In genomic region chr6:129502261-129502660, GRCh38 we compare ENCODE assay signal across 21 cellular contexts.
DNase-seq lines count a peak whose midpoint lies in the region; ATAC-seq and TF ChIP-seq lines count a peak whose summit lies in the region.
"Had no signal": no experiment of that assay in that cellular context is flagged by ENCODE, and none has a peak within 500 bp of the region (broad histone marks: within the 10 kb centered on the region; RNA-seq: fewer than 3 reads in every experiment).

No MANE protein-coding gene starts in this region.

- H3K9me3 ChIP-seq in breast epithelium = no peaks in the 10 kb centered on the region
- H3K9me3 ChIP-seq in mammary epithelial cell (replicated peaks; ENCODE audit: insufficient read depth, low read length) = no peaks in the 10 kb centered on the region
- H3K9me3 ChIP-seq: adrenal gland; BLaER1 treated with 17β-estradiol and CSF1 and Interleukin-3, amounts not matched to agents 10 nM and 100 nM; gastroesophageal sphincter; prostate gland; uterus had no signal

- H3K36me3 Mint-ChIP-seq in MCF 10A (ENCODE audit: insufficient read depth, unreplicated experiment) (no peaks in the 10 kb centered on the region), mesothelial cell of epicardium (peaks cover 2% of the 10 kb centered on the region), type B pancreatic cell (no peaks in the 10 kb centered on the region)
- H3K36me3 Mint-ChIP-seq: natural killer cell had no signal

- TF ChIP-seq CTCF in MCF 10A (IDR thresholded peaks at IDR 0.05; ENCODE audit: unreplicated experiment) (no peak), breast epithelium (IDR thresholded peaks at IDR 0.05) (no peak), mammary epithelial cell (conservative IDR thresholded peaks at IDR 0.05 in 1 of 2, IDR thresholded peaks at IDR 0.05 in 1 of 2; ENCODE audit: extremely low read depth in 1 of 2, insufficient read depth in 1 of 2, low read depth in 1 of 2, low read length in 2 of 2) (no peak), mesothelial cell of epicardium (IDR thresholded peaks at IDR 0.05; ENCODE audit: unreplicated experiment) (no peak), type B pancreatic cell (conservative IDR thresholded peaks at IDR 0.05) (no peak)

- H3K27ac ChIP-seq in breast epithelium = no peak overlapping the region
- H3K27ac ChIP-seq in mammary epithelial cell (ENCODE audit: insufficient read depth, low read depth, low read length) = peak overlapping the region; percentile 90
- H3K27ac ChIP-seq: BLaER1 treated with 17β-estradiol and CSF1 and Interleukin-3, amounts not matched to agents 10 nM and 100 nM had no signal

- no peak overlapping the region for H2AFZ ChIP-seq in mammary epithelial cell (ENCODE audit: low read depth, low read length)

- no peaks in the 10 kb centered on the region for H3K4me1 ChIP-seq in breast epithelium
- H3K4me1 ChIP-seq in mammary epithelial cell (ENCODE audit: insufficient read depth, low read length) = peaks cover 67% of the 10 kb centered on the region
- H3K4me1 ChIP-seq: prostate gland, uterus had no signal

- H3K4me3 ChIP-seq in breast epithelium (no peak overlapping the region), mammary epithelial cell (replicated peaks in 1 of 3; ENCODE audit: insufficient read depth in 1 of 3, low read depth in 2 of 3, low read length in 3 of 3) (no peak overlapping the region)
- H3K4me3 ChIP-seq: adrenal gland; BLaER1 treated with 17β-estradiol and CSF1 and Interleukin-3, amounts not matched to agents 10 nM and 100 nM; gastroesophageal sphincter; prostate gland; uterus had no signal

- intact Hi-C loops in MCF 10A (cut with micrococcal nuclease) (no loop called here), breast epithelium (cut with DNase I; ENCODE audit: low total_unique reads) (no loop called here), mammary epithelial cell (cut with micrococcal nuclease) (loop anchor here (5.0 kb wide), 1 partner anchor 165 kb away; no protein-coding TSS in a partner anchor)

- BruUV-seq in MCF 10A (replicated peaks; lab: Mats Ljungman, UMichigan) (no TSS peak), mammary epithelial cell (replicated peaks; lab: Mats Ljungman, UMichigan) (no TSS peak)

- POLR2A ChIA-PET in MCF 10A (lab: Yijun Ruan, JAX) = interaction anchor here (0.6 to 5.8 kb wide), 10 partner anchors 10 to 248 kb away, joined by 3 to 73 read pairs (median 6); no protein-coding TSS in a partner anchor

- no peak for DNase-seq in MCF 10A (ENCODE audit: unreplicated experiment)
- DNase-seq in breast epithelium (ENCODE audit: low spot score in 2 of 2) = no peak
- peak; percentile 71 for DNase-seq in mammary epithelial cell
- no peak for DNase-seq in mesothelial cell of epicardium (ENCODE audit: low spot score in 2 of 2, unreplicated experiment in 2 of 2)
- no peak for DNase-seq in type B pancreatic cell (ENCODE audit: extremely low spot score, unreplicated experiment)
- DNase-seq in LoVo (ENCODE audit: low spot score) = no peak
- DNase-seq in SKM-1 treated with dmso at 0.1 percent for 144 hours (lab: John Stamatoyannopoulos, UW; ENCODE audit: unreplicated experiment) = no peak
- DNase-seq: activated CD4-positive, alpha-beta T cell treated with anti-CD3 and anti-CD28 coated beads, Interleukin-2, amount 10 ng/mL, durations not matched to agents 24 days and 14 days; adrenal gland; mesendoderm; natural killer cell; NCI-H187; NCI-H748 treated with DMSO at 0.1 percent for 48 hours; SHP77; T-helper 1 cell; uterus had no signal

- dilution Hi-C loops in mammary epithelial cell (cut with HindIII; ENCODE audit: low sequenced_read_pairs) = no loop called here

- H3K4me2 ChIP-seq in mammary epithelial cell (ENCODE audit: insufficient read depth, low read depth, low read length) = peak overlapping the region; percentile 27

- no peak for ATAC-seq in GM18502 (IDR thresholded peaks at IDR 0.05; ENCODE audit: poor library complexity, unreplicated experiment)
- ATAC-seq: gastroesophageal sphincter, natural killer cell had no signal

- H3K4me3 Mint-ChIP-seq in MCF 10A (ENCODE audit: unreplicated experiment) (no peak overlapping the region), mesothelial cell of epicardium (no peak overlapping the region), type B pancreatic cell (no peak overlapping the region)
- H3K4me3 Mint-ChIP-seq: activated CD4-positive, alpha-beta T cell treated with anti-CD3 and anti-CD28 coated beads, Interleukin-2, amount 10 ng/mL, durations not matched to agents 24 days and 14 days; natural killer cell had no signal

- H3K36me3 ChIP-seq in breast epithelium (no peaks in the 10 kb centered on the region), mammary epithelial cell (ENCODE audit: insufficient read depth, low read length) (no peaks in the 10 kb centered on the region)
- H3K36me3 ChIP-seq: adrenal gland, prostate gland, uterus had no signal

- H4K20me1 ChIP-seq in mammary epithelial cell (ENCODE audit: insufficient read depth, low read length) = no peaks in the 10 kb centered on the region
- H4K20me1 ChIP-seq: BLaER1 treated with 17β-estradiol and CSF1 and Interleukin-3, amounts not matched to agents 10 nM and 100 nM had no signal

- TF ChIP-seq POLR2A in breast epithelium (IDR thresholded peaks at IDR 0.05) = no peak

- peaks cover 36% of the 10 kb centered on the region for H3K4me1 Mint-ChIP-seq in MCF 10A (ENCODE audit: insufficient read depth, unreplicated experiment)
- H3K4me1 Mint-ChIP-seq in mesothelial cell of epicardium = peaks cover 41% of the 10 kb centered on the region
- peaks cover 32% of the 10 kb centered on the region for H3K4me1 Mint-ChIP-seq in type B pancreatic cell (ENCODE audit: unreplicated experiment)

- in situ Hi-C loops in mammary epithelial cell (cut with MboI; ENCODE audit: low sequenced_read_pairs in 2 of 2) = loop anchor here in 1 of 2 donors (10.0 kb wide), 1 partner anchor 63 kb away; no protein-coding TSS in a partner anchor

- H3K27me3 Mint-ChIP-seq in MCF 10A (ENCODE audit: insufficient read depth, unreplicated experiment) (no peaks in the 10 kb centered on the region), mesothelial cell of epicardium (ENCODE audit: low read depth) (no peaks in the 10 kb centered on the region), type B pancreatic cell (peaks cover 3% of the 10 kb centered on the region)
- H3K27me3 Mint-ChIP-seq: activated CD4-positive, alpha-beta T cell treated with anti-CD3 and anti-CD28 coated beads, Interleukin-2, amount 10 ng/mL, durations not matched to agents 24 days and 14 days; IgD-negative memory B cell had no signal

- H3K27me3 ChIP-seq in breast epithelium (no peaks in the 10 kb centered on the region), mammary epithelial cell (ENCODE audit: insufficient read depth, low read length) (no peaks in the 10 kb centered on the region)
- H3K27me3 ChIP-seq: adrenal gland; BLaER1 treated with 17β-estradiol and CSF1 and Interleukin-3, amounts not matched to agents 10 nM and 100 nM; gastroesophageal sphincter; uterus had no signal

- H3K9me3 Mint-ChIP-seq in MCF 10A (ENCODE audit: unreplicated experiment) (no peaks in the 10 kb centered on the region), mesothelial cell of epicardium (no peaks in the 10 kb centered on the region), type B pancreatic cell (peaks cover 2% of the 10 kb centered on the region)
- H3K9me3 Mint-ChIP-seq: activated CD4-positive, alpha-beta T cell treated with anti-CD3 and anti-CD28 coated beads, Interleukin-2, amount 10 ng/mL, durations not matched to agents 24 days and 14 days; IgD-negative memory B cell; natural killer cell had no signal

- H3K27ac Mint-ChIP-seq in MCF 10A (ENCODE audit: low read depth, unreplicated experiment) (peak overlapping the region; percentile 73), mesothelial cell of epicardium (peak overlapping the region; percentile 89), type B pancreatic cell (peak overlapping the region; percentile 71)
- H3K27ac Mint-ChIP-seq: IgD-negative memory B cell, natural killer cell had no signal

- WGBS in mammary epithelial cell (ENCODE audit: low coverage, missing lambda C conversion rate) = 88% methylated on average over 3 of the region's 3 CpGs

- H3K9ac ChIP-seq in mammary epithelial cell (ENCODE audit: insufficient read depth, low read length) = no peak overlapping the region
- H3K9ac ChIP-seq: BLaER1 treated with 17β-estradiol and CSF1 and Interleukin-3, amounts not matched to agents 10 nM and 100 nM had no signal

- CTCF ChIA-PET in MCF 10A (lab: Yijun Ruan, JAX) = interaction anchor here (0.7 to 5.8 kb wide), 11 partner anchors 11 to 228 kb away, joined by 3 to 111 read pairs (median 11); no protein-coding TSS in a partner anchor
- CTCF ChIA-PET in mammary epithelial cell (lab: Charles Lee; ENCODE audit: low non-redundant PET) = no interaction called here

- no peaks in the 10 kb centered on the region for H3K79me2 ChIP-seq in mammary epithelial cell (ENCODE audit: insufficient read depth, low read length)
